ENCODE assay signal across 12 cellular contexts in the genomic region with DNA sequence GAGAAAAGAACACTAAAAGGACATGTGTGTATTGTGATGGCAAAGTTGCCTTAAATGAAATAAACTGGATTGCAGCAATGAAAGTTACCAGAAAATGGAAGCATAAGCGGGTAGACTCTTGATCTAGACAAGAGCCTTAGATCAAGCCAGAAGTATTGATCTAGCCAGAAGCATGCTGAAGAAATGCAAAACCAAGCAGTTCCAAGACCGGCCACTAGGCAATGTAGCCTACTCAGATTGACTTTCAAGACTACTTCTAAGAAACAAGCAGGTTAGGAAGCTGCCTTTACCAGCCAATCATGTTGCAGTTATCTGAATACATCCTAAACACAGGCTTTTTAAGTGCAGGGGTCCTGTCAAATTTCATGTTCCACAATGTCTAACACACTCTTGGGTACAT. TPM values are rescaled to one million over a fixed set of nuclear protein-coding genes. Genes with fewer than 3 reads are reported as not detected.
DNase-seq lines count a peak whose midpoint lies in the region; ATAC-seq and TF ChIP-seq lines count a peak whose summit lies in the region.
"Had no signal": no experiment of that assay in that cellular context is flagged by ENCODE, and none has a peak within 500 bp of the region (broad histone marks: within the 10 kb centered on the region; RNA-seq: fewer than 3 reads in every experiment).

No MANE protein-coding gene starts in this region.

- intact Hi-C loops in Caco-2 (cut with micrococcal nuclease; ENCODE audit: unreplicated experiment) (no loop called here), natural killer cell (cut with micrococcal nuclease) (no loop called here)

- H3K36me3 Mint-ChIP-seq in Caco-2 (ENCODE audit: insufficient read depth, unreplicated experiment), result no peaks in the 10 kb centered on the region
- H3K36me3 Mint-ChIP-seq in natural killer cell, result no peaks in the 10 kb centered on the region

- CTCF ChIA-PET in Caco-2 (lab: Charles Lee), result interaction anchor here (0.8 kb wide), 1 partner anchor 166 kb away, joined by 4 read pairs; no protein-coding TSS in a partner anchor

- H3K27ac Mint-ChIP-seq in Caco-2 (ENCODE audit: unreplicated experiment) (no peak overlapping the region), natural killer cell (no peak overlapping the region)
- H3K27ac Mint-ChIP-seq: stimulated activated naive CD8-positive, alpha-beta T cell treated with anti-CD3 and anti-CD28 coated beads, Interleukin-15, Interleukin-2, amounts not matched to agents 100 ng/mL and 50 ng/mL, for 24 hours had no signal

- H3K4me3 ChIP-seq in Caco-2 (ENCODE audit: low read depth, low read length) (no peak overlapping the region), epithelial cell of esophagus (ENCODE audit: low read length) (no peak overlapping the region)

- H3K36me3 ChIP-seq in Caco-2 (ENCODE audit: control insufficient read depth, insufficient read depth, low read length), result no peaks in the 10 kb centered on the region

- H3K4me1 Mint-ChIP-seq in Caco-2 (ENCODE audit: low read depth, unreplicated experiment) (no peaks in the 10 kb centered on the region), natural killer cell (no peaks in the 10 kb centered on the region)

- no TSS peak for BruUV-seq in Caco-2 (replicated peaks; lab: Mats Ljungman, UMichigan)

- no peaks in the 10 kb centered on the region for H3K4me1 ChIP-seq in Caco-2

- no peak overlapping the region for H3K4me3 Mint-ChIP-seq in Caco-2 (ENCODE audit: unreplicated experiment)
- H3K4me3 Mint-ChIP-seq in natural killer cell, result no peak overlapping the region
- H3K4me3 Mint-ChIP-seq: stimulated activated naive CD8-positive, alpha-beta T cell treated with anti-CD3 and anti-CD28 coated beads, Interleukin-15, Interleukin-2, amounts not matched to agents 100 ng/mL and 50 ng/mL, for 24 hours had no signal

- no peaks in the 10 kb centered on the region for H3K9me3 Mint-ChIP-seq in Caco-2 (ENCODE audit: unreplicated experiment)
- peaks cover 4 to 11% of the 10 kb centered on the region in 2 donors for H3K9me3 Mint-ChIP-seq in natural killer cell
- H3K9me3 Mint-ChIP-seq: stimulated activated naive CD8-positive, alpha-beta T cell treated with anti-CD3 and anti-CD28 coated beads, Interleukin-15, Interleukin-2, amounts not matched to agents 100 ng/mL and 50 ng/mL, for 24 hours had no signal

- DNase-seq in Caco-2 (peak; percentile 44 to 46), epithelial cell of esophagus (ENCODE audit: low read depth) (peak; percentile 10), GM19238 (ENCODE audit: insufficient read length, low spot score) (no peak), RPMI8226 (no peak), natural killer cell (no peak), germinal center (ENCODE audit: low spot score) (no peak)
- DNase-seq: head of caudate nucleus, NCI-H2029 treated with DMSO at 0.1 percent for 48 hours had no signal

- peaks cover 3% of the 10 kb centered on the region for H3K27me3 Mint-ChIP-seq in Caco-2 (ENCODE audit: insufficient read depth, unreplicated experiment)
- H3K27me3 Mint-ChIP-seq in natural killer cell (ENCODE audit: low read depth in 2 of 2), result no peaks in the 10 kb centered on the region
- H3K27me3 Mint-ChIP-seq: stimulated activated naive CD8-positive, alpha-beta T cell treated with anti-CD3 and anti-CD28 coated beads, Interleukin-15, Interleukin-2, amounts not matched to agents 100 ng/mL and 50 ng/mL, for 24 hours had no signal

- TF ChIP-seq CTCF in Caco-2 (IDR thresholded peaks at IDR 0.05; ENCODE audit: insufficient read depth in 1 of 2, low read depth in 1 of 2, low read length in 1 of 2, severe bottlenecking in 1 of 2, unreplicated experiment in 1 of 2) (peak; percentile 44 to 61), epithelial cell of esophagus (IDR thresholded peaks at IDR 0.05; ENCODE audit: insufficient read depth, low read depth, low read length, missing control alignments) (peak; percentile 43), natural killer cell (IDR thresholded peaks at IDR 0.05) (no peak)

- no peaks in the 10 kb centered on the region for H3K9me3 ChIP-seq in Caco-2

- peak; percentile 67 for ATAC-seq in GM19043 (IDR thresholded peaks at IDR 0.05; ENCODE audit: low read depth, unreplicated experiment)
- ATAC-seq in HG03520 (IDR thresholded peaks at IDR 0.05; ENCODE audit: unreplicated experiment), result peak; percentile 76
- ATAC-seq in natural killer cell, result no peak

- POLR2A ChIA-PET in Caco-2 (lab: Charles Lee), result no interaction called here

- no peaks in the 10 kb centered on the region for H3K27me3 ChIP-seq in Caco-2 (replicated peaks; ENCODE audit: control insufficient read depth, insufficient read depth, low read length)

RNA-seq across cellular contexts. Expression of gene KCNA4, which starts 54.6 kb away (rescaled TPM):
- total RNA-seq in Caco-2 (2022) (not detected in 2 replicates), natural killer cell (not detected)
- total RNA-seq: renal cortical epithelial cell had no signal

Comparison
In these comparisons a context has a peak if more than half of its experiments do, and no peak if none do; other contexts are left out.
1. DNase-seq: peak in Caco-2 (2 of 2) and epithelial cell of esophagus (single experiment); none in GM19238 (single experiment), RPMI8226 (single experiment), natural killer cell (single experiment) and germinal center (single experiment).
2. ATAC-seq: peak in GM19043 (single experiment) and HG03520 (single experiment); none in natural killer cell (0 of 3).